1 cellular context compared by ENCODE assay signal in the genomic region with DNA sequence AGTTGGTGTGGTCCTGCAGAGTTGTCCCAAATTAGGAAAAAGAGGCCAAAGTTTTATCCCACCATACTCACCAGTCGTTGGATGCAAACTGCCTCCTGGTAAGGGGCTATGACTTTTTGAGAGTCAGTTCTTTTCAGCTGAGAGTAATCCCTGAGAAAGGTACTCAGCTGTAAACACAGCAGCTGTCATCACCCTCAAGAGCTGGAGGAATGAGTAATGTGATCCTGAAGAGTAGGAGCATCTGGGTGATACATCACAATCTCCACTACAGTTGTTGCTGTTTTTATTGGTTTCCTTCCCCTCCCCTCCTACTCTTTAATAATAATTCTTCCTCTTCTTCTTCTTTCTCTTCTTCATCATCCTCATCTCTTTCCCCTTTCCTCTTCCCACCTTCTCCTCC.
TF ChIP-seq lines count a peak whose summit lies in the region.

No MANE protein-coding gene starts in this region.

TF ChIP-seq in GM23338, 12 proteins besides CTCF, POLR2A, EP300 and RAD21 (continued from another document):
- TF ChIP-seq ZNF462 (CRISPR knock-in tag; IDR thresholded peaks at IDR 0.05), result no peak
- no peak for TF ChIP-seq CREB1 (CRISPR knock-in tag; IDR thresholded peaks at IDR 0.05; ENCODE audit: low read depth)
- TF ChIP-seq EZH2 (IDR thresholded peaks at IDR 0.05; ENCODE audit: low read depth, unreplicated experiment), result no peak
- no peak for TF ChIP-seq ETS1 (IDR thresholded peaks at IDR 0.05)
- no peak for TF ChIP-seq POLR2AphosphoS5 (IDR thresholded peaks at IDR 0.05; ENCODE audit: low read depth)
- no peak for TF ChIP-seq EZH2phosphoT487 (IDR thresholded peaks at IDR 0.05; ENCODE audit: unreplicated experiment)
